Comparison of ENCODE assay signal across 8 cellular contexts in the genomic region with DNA sequence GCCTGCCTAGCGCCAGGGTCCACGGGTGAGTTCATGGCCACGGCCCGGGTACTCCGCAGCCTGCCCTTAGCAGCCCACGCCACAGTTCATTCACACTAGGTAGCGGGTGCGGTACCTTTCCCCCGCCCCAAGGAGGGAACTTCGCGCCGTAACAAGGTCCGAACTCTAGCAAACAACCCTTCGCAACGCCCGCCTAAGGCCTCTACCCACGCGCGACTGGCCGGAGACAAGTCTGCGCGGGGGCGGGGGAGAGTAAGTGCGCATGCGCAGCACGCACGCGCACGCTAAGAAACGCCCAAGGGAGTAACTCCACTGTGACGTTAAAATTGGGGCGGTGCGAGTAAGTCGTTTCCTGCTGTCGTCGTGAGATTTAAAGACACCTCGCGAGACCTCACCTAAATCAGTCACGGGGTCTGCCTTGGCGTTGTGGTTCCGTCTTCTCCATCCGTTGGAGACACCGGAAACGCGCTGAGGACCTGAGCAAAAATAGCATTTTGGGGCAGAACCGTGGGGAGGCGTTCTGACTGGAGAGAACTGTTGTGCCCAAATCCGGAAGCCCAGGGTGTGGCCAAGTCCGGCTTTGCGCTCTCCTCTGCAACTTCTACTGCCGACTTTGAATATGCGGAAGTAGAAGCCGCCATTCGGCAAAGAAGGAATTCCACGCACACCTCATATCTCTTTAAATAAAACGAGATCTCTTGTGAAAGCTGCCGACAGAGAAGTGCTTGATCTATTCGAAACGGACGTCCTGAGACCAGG. TPM values are rescaled to one million over a fixed set of nuclear protein-coding genes. Genes with fewer than 3 reads are reported as not detected.
A peak's percentile ranks its signal among the peaks of the same experiment; 100 is the strongest.
DNase-seq lines count a peak whose midpoint lies in the region; ATAC-seq and TF ChIP-seq lines count a peak whose summit lies in the region.

A gene with protein sequence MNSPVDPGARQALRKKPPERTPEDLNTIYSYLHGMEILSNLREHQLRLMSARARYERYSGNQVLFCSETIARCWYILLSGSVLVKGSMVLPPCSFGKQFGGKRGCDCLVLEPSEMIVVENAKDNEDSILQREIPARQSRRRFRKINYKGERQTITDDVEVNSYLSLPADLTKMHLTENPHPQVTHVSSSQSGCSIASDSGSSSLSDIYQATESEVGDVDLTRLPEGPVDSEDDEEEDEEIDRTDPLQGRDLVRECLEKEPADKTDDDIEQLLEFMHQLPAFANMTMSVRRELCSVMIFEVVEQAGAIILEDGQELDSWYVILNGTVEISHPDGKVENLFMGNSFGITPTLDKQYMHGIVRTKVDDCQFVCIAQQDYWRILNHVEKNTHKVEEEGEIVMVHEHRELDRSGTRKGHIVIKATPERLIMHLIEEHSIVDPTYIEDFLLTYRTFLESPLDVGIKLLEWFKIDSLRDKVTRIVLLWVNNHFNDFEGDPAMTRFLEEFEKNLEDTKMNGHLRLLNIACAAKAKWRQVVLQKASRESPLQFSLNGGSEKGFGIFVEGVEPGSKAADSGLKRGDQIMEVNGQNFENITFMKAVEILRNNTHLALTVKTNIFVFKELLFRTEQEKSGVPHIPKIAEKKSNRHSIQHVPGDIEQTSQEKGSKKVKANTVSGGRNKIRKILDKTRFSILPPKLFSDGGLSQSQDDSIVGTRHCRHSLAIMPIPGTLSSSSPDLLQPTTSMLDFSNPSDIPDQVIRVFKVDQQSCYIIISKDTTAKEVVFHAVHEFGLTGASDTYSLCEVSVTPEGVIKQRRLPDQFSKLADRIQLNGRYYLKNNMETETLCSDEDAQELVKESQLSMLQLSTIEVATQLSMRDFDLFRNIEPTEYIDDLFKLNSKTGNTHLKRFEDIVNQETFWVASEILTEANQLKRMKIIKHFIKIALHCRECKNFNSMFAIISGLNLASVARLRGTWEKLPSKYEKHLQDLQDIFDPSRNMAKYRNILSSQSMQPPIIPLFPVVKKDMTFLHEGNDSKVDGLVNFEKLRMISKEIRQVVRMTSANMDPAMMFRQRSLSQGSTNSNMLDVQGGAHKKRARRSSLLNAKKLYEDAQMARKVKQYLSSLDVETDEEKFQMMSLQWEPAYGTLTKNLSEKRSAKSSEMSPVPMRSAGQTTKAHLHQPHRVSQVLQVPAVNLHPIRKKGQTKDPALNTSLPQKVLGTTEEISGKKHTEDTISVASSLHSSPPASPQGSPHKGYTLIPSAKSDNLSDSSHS (N-terminal part only) (minus strand): TSS at position 234 of the 759 bp plus-strand sequence. CDS start 199 bp downstream, at position 35.

- POLR2A ChIA-PET in naive thymus-derived CD8-positive, alpha-beta T cell (lab: Charles Lee), result interaction anchor here (0.7 to 1.4 kb wide), 14 partner anchors 10 to 1416 kb away, joined by 3 to 8 read pairs (median 4); a partner anchor contains a TSS

- peak within 1 kb of the TSS; percentile 95 for H3K4me3 Mint-ChIP-seq in activated T-helper 2 cell treated with anti-CD3 and anti-CD28 coated beads, Interferon-gamma antibody, Interleukin-2, Interleukin-4, amounts not matched to agents 10 μg/mL and 5 μg/mL and 100 μg/mL, durations not matched to agents 14 hours and 24 hours and 36 hours (ENCODE audit: low read depth)
- peak within 1 kb of the TSS in 9 of 10 donors; percentile 93 to 99 (median 94) for H3K4me3 Mint-ChIP-seq in naive thymus-derived CD8-positive, alpha-beta T cell

- peaks cover 30% of the 10 kb centered on the region for H3K4me1 Mint-ChIP-seq in activated T-helper 2 cell treated with anti-CD3 and anti-CD28 coated beads, Interferon-gamma antibody, Interleukin-2, Interleukin-4, amounts not matched to agents 10 μg/mL and 5 μg/mL and 100 μg/mL, durations not matched to agents 14 hours and 24 hours and 36 hours (ENCODE audit: low read depth)
- H3K4me1 Mint-ChIP-seq in naive thymus-derived CD8-positive, alpha-beta T cell, result peaks cover 16 to 46% (median 29%) of the 10 kb centered on the region in 4 donors

- H3K4me1 ChIP-seq in RWPE2 (ENCODE audit: insufficient read depth, poor library complexity, severe bottlenecking), result peaks cover 28% of the 10 kb centered on the region

- peak within 1 kb of the TSS; percentile 98 for H3K27ac ChIP-seq in RWPE2 (ENCODE audit: poor library complexity, severe bottlenecking)

- intact Hi-C loops in activated T-helper 2 cell treated with anti-CD3 and anti-CD28 coated beads, Interferon-gamma antibody, Interleukin-2, Interleukin-4, amounts not matched to agents 10 μg/mL and 5 μg/mL and 100 μg/mL, durations not matched to agents 14 hours and 24 hours and 36 hours (cut with micrococcal nuclease), result loop anchor here (1.0 to 10.0 kb wide), 10 partner anchors 40 to 790 kb away; a partner anchor contains a TSS

- ATAC-seq in RWPE2 (ENCODE audit: low read depth), result peak; percentile 91
- ATAC-seq in naive thymus-derived CD8-positive, alpha-beta T cell, result peak; percentile 86 to 87

- TF ChIP-seq CTCF in RWPE2 (IDR thresholded peaks at IDR 0.05; ENCODE audit: poor library complexity, severe bottlenecking), result peak; percentile 12
- no peak for TF ChIP-seq CTCF in fibroblast of mammary gland (conservative IDR thresholded peaks at IDR 0.05; ENCODE audit: control insufficient read depth, insufficient read depth, low read depth, low read length)

- H3K27me3 ChIP-seq in RWPE2 (ENCODE audit: insufficient read depth, poor library complexity, severe bottlenecking), result no peaks in the 10 kb centered on the region

- H3K36me3 Mint-ChIP-seq in activated T-helper 2 cell treated with anti-CD3 and anti-CD28 coated beads, Interferon-gamma antibody, Interleukin-2, Interleukin-4, amounts not matched to agents 10 μg/mL and 5 μg/mL and 100 μg/mL, durations not matched to agents 14 hours and 24 hours and 36 hours (ENCODE audit: low read depth), result peaks cover 7% of the 10 kb centered on the region
- peaks cover 0 to 6% (median 3%) of the 10 kb centered on the region in 3 donors for H3K36me3 Mint-ChIP-seq in naive thymus-derived CD8-positive, alpha-beta T cell

- no peaks in the 10 kb centered on the region for H3K9me3 Mint-ChIP-seq in activated T-helper 2 cell treated with anti-CD3 and anti-CD28 coated beads, Interferon-gamma antibody, Interleukin-2, Interleukin-4, amounts not matched to agents 10 μg/mL and 5 μg/mL and 100 μg/mL, durations not matched to agents 14 hours and 24 hours and 36 hours
- H3K9me3 Mint-ChIP-seq in naive thymus-derived CD8-positive, alpha-beta T cell, result no peaks in the 10 kb centered on the region

- DNase-seq in EL (peak; percentile 100), H4 (ENCODE audit: low spot score) (peak; percentile 100), LoVo (ENCODE audit: low spot score) (peak; percentile 100), RWPE2 (ENCODE audit: low spot score) (peak; percentile 100), fibroblast of mammary gland (ENCODE audit: low read depth) (peak; percentile 100)
- DNase-seq in activated T-helper 2 cell treated with anti-CD3 and anti-CD28 coated beads, Interferon-gamma antibody, Interleukin-2, Interleukin-4, amounts not matched to agents 10 μg/mL and 5 μg/mL and 100 μg/mL, durations not matched to agents 14 hours and 24 hours and 36 hours (ENCODE audit: low spot score), result peak; percentile 98
- DNase-seq in naive thymus-derived CD8-positive, alpha-beta T cell, result peak; percentile 86 to 100 (median 98)
- peak; percentile 95 to 99 (median 98) for DNase-seq in stimulated activated naive CD4-positive, alpha-beta T cell (lab: John Stamatoyannopoulos, UW)

- H3K4me3 ChIP-seq in RWPE2 (ENCODE audit: severe bottlenecking), result peak within 1 kb of the TSS; percentile 73
- H3K4me3 ChIP-seq in fibroblast of mammary gland (ENCODE audit: control insufficient read depth, low read depth, low read length), result peak within 1 kb of the TSS; percentile 94

- H3K27me3 Mint-ChIP-seq in activated T-helper 2 cell treated with anti-CD3 and anti-CD28 coated beads, Interferon-gamma antibody, Interleukin-2, Interleukin-4, amounts not matched to agents 10 μg/mL and 5 μg/mL and 100 μg/mL, durations not matched to agents 14 hours and 24 hours and 36 hours (ENCODE audit: low read depth), result no peaks in the 10 kb centered on the region
- peaks cover 0 to 2% (median 0%) of the 10 kb centered on the region in 5 donors for H3K27me3 Mint-ChIP-seq in naive thymus-derived CD8-positive, alpha-beta T cell

- peak within 1 kb of the TSS; percentile 97 for H3K27ac Mint-ChIP-seq in activated T-helper 2 cell treated with anti-CD3 and anti-CD28 coated beads, Interferon-gamma antibody, Interleukin-2, Interleukin-4, amounts not matched to agents 10 μg/mL and 5 μg/mL and 100 μg/mL, durations not matched to agents 14 hours and 24 hours and 36 hours
- peak within 1 kb of the TSS; percentile 97 to 100 (median 99) for H3K27ac Mint-ChIP-seq in naive thymus-derived CD8-positive, alpha-beta T cell

- no peaks in the 10 kb centered on the region; the same call in 1 of the 2 replicates for H3K36me3 ChIP-seq in RWPE2 (ENCODE audit: low read depth)

- no peaks in the 10 kb centered on the region for H3K9me3 ChIP-seq in RWPE2 (ENCODE audit: severe bottlenecking)

RNA-seq across cellular contexts. Expression of the gene that starts here (rescaled TPM):
- 9.8 and 11.0 TPM in 2 replicates for total RNA-seq in H4 (2014; rRNA removed; shearing (Covaris generic))
- 31.0 and 33.9 TPM in 2 replicates for total RNA-seq in activated T-helper 2 cell treated with anti-CD3 and anti-CD28 coated beads, Interferon-gamma antibody, Interleukin-2, Interleukin-4, amounts not matched to agents 10 μg/mL and 5 μg/mL and 100 μg/mL, durations not matched to agents 14 hours and 24 hours and 36 hours
- total RNA-seq in naive thymus-derived CD8-positive, alpha-beta T cell, result 100 to 1,000 TPM; 121 to 131 TPM
- 10 to 100 TPM; 30.7 to 39.9 (median 34.8) TPM for polyA plus RNA-seq in naive thymus-derived CD8-positive, alpha-beta T cell

Comparison
In these comparisons a context has a peak if more than half of its experiments do, and no peak if none do; other contexts are left out.
1. Peak in every context shown above with its lines: DNase-seq, ATAC-seq, H3K4me3 ChIP-seq and H3K27ac ChIP-seq.